2 cellular contexts compared by ENCODE assay signal in the genomic region with DNA sequence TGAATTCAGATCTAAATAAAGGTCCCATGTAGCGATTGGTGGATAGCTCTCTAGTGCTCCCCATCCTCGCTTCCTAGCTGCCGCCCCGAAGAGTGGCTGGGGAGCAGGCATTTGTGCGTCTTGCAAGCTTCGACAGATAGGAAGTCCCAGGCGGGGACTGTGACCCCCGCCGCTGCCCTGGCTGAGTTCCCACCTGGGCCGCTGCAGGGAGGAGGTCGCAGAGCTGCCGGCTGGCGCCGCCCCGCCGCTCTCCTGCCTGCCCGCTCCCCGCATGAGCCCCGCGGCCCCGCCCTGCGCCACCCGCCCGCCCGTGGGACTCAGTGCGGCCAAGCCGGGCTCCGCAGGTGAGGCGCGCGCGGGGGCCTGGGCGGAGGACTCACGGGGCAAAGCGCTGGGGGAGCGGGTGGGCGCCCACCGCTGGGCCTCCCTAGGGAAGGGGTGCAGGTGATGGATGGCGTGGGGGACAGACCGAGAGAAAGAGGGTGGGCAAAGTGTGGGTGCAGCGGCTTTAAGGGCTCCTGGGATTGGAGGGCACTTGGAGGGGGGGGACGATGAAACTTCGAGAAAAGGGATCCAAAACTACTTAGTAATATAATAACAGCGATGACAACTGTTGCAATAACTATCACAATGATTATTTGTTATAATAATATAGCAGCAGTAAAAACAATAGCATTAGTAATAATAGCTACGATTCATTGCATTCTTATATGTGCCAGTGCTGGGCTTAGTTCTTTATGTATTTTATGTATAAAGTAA.
TF ChIP-seq lines count a peak whose summit lies in the region.

A gene (plus strand): TSS at position 80 of the 759 bp plus-strand sequence. CDS start 14,547 bp downstream, outside the sequence.

TF ChIP-seq in A549, 52 proteins besides CTCF, POLR2A, EP300 and RAD21:
- TF ChIP-seq NR3C1 (IDR thresholded peaks at IDR 0.05) (no peak), CBX2 (IDR thresholded peaks at IDR 0.05; ENCODE audit: borderline replicate concordance, low read depth) (no peak), FOSB (CRISPR knock-in tag; IDR thresholded peaks at IDR 0.05) (no peak), EHF (CRISPR knock-in tag; IDR thresholded peaks at IDR 0.05) (no peak), POLR2AphosphoS2 (conservative IDR thresholded peaks at IDR 0.05; ENCODE audit: low read length) (no peak), RFX5 (IDR thresholded peaks at IDR 0.05) (no peak), EHMT2 (IDR thresholded peaks at IDR 0.05; ENCODE audit: low read depth) (no peak), HOXB5 (CRISPR knock-in tag; IDR thresholded peaks at IDR 0.05) (no peak), HEYL (CRISPR knock-in tag; IDR thresholded peaks at IDR 0.05) (no peak), FOXS1 (CRISPR knock-in tag; IDR thresholded peaks at IDR 0.05) (no peak), RNF2 (IDR thresholded peaks at IDR 0.05; ENCODE audit: borderline replicate concordance, low read depth) (no peak), SREBF2 (IDR thresholded peaks at IDR 0.05) (no peak), CHD2 (IDR thresholded peaks at IDR 0.05; ENCODE audit: low read length, partially characterized antibody) (no peak)
- TF ChIP-seq, protein P1, sequence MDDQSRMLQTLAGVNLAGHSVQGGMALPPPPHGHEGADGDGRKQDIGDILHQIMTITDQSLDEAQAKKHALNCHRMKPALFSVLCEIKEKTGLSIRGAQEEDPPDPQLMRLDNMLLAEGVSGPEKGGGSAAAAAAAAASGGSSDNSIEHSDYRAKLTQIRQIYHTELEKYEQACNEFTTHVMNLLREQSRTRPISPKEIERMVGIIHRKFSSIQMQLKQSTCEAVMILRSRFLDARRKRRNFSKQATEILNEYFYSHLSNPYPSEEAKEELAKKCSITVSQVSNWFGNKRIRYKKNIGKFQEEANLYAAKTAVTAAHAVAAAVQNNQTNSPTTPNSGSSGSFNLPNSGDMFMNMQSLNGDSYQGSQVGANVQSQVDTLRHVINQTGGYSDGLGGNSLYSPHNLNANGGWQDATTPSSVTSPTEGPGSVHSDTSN (IDR thresholded peaks at IDR 0.05), result no peak
- TF ChIP-seq, protein P2, sequence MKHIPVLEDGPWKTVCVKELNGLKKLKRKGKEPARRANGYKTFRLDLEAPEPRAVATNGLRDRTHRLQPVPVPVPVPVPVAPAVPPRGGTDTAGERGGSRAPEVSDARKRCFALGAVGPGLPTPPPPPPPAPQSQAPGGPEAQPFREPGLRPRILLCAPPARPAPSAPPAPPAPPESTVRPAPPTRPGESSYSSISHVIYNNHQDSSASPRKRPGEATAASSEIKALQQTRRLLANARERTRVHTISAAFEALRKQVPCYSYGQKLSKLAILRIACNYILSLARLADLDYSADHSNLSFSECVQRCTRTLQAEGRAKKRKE (CRISPR knock-in tag; IDR thresholded peaks at IDR 0.05; ENCODE audit: low read depth), result no peak
- TF ChIP-seq, protein P3, sequence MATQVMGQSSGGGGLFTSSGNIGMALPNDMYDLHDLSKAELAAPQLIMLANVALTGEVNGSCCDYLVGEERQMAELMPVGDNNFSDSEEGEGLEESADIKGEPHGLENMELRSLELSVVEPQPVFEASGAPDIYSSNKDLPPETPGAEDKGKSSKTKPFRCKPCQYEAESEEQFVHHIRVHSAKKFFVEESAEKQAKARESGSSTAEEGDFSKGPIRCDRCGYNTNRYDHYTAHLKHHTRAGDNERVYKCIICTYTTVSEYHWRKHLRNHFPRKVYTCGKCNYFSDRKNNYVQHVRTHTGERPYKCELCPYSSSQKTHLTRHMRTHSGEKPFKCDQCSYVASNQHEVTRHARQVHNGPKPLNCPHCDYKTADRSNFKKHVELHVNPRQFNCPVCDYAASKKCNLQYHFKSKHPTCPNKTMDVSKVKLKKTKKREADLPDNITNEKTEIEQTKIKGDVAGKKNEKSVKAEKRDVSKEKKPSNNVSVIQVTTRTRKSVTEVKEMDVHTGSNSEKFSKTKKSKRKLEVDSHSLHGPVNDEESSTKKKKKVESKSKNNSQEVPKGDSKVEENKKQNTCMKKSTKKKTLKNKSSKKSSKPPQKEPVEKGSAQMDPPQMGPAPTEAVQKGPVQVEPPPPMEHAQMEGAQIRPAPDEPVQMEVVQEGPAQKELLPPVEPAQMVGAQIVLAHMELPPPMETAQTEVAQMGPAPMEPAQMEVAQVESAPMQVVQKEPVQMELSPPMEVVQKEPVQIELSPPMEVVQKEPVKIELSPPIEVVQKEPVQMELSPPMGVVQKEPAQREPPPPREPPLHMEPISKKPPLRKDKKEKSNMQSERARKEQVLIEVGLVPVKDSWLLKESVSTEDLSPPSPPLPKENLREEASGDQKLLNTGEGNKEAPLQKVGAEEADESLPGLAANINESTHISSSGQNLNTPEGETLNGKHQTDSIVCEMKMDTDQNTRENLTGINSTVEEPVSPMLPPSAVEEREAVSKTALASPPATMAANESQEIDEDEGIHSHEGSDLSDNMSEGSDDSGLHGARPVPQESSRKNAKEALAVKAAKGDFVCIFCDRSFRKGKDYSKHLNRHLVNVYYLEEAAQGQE (IDR thresholded peaks at IDR 0.05), result no peak
- TF ChIP-seq, protein P4, sequence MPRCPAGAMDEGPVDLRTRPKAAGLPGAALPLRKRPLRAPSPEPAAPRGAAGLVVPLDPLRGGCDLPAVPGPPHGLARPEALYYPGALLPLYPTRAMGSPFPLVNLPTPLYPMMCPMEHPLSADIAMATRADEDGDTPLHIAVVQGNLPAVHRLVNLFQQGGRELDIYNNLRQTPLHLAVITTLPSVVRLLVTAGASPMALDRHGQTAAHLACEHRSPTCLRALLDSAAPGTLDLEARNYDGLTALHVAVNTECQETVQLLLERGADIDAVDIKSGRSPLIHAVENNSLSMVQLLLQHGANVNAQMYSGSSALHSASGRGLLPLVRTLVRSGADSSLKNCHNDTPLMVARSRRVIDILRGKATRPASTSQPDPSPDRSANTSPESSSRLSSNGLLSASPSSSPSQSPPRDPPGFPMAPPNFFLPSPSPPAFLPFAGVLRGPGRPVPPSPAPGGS (IDR thresholded peaks at IDR 0.05), result no peak

TF ChIP-seq in HepG2, 621 proteins besides CTCF, POLR2A, EP300 and RAD21 (continues in another document):
- TF ChIP-seq, protein P5, sequence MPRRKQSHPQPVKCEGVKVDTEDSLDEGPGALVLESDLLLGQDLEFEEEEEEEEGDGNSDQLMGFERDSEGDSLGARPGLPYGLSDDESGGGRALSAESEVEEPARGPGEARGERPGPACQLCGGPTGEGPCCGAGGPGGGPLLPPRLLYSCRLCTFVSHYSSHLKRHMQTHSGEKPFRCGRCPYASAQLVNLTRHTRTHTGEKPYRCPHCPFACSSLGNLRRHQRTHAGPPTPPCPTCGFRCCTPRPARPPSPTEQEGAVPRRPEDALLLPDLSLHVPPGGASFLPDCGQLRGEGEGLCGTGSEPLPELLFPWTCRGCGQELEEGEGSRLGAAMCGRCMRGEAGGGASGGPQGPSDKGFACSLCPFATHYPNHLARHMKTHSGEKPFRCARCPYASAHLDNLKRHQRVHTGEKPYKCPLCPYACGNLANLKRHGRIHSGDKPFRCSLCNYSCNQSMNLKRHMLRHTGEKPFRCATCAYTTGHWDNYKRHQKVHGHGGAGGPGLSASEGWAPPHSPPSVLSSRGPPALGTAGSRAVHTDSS (CRISPR knock-in tag; conservative IDR thresholded peaks at IDR 0.05), result no peak
- peak; percentile 82 for TF ChIP-seq ZNF263 (CRISPR knock-in tag; IDR thresholded peaks at IDR 0.05)
- TF ChIP-seq POLR2AphosphoS2 (IDR thresholded peaks at IDR 0.05; ENCODE audit: low read depth, low read length), result no peak
- TF ChIP-seq AGO2 (optimal IDR thresholded peaks at IDR 0.05; ENCODE audit: low read depth, low read length), result peak; percentile 45
- peak; percentile 20; the same call in 1 of the 2 replicates for TF ChIP-seq GABPB1 (CRISPR knock-in tag; IDR thresholded peaks at IDR 0.05)
- peak; percentile 95 for TF ChIP-seq ZSCAN25 (CRISPR knock-in tag; IDR thresholded peaks at IDR 0.05)
- TF ChIP-seq, protein P6, sequence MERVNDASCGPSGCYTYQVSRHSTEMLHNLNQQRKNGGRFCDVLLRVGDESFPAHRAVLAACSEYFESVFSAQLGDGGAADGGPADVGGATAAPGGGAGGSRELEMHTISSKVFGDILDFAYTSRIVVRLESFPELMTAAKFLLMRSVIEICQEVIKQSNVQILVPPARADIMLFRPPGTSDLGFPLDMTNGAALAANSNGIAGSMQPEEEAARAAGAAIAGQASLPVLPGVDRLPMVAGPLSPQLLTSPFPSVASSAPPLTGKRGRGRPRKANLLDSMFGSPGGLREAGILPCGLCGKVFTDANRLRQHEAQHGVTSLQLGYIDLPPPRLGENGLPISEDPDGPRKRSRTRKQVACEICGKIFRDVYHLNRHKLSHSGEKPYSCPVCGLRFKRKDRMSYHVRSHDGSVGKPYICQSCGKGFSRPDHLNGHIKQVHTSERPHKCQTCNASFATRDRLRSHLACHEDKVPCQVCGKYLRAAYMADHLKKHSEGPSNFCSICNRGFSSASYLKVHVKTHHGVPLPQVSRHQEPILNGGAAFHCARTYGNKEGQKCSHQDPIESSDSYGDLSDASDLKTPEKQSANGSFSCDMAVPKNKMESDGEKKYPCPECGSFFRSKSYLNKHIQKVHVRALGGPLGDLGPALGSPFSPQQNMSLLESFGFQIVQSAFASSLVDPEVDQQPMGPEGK (CRISPR knock-in tag; IDR thresholded peaks at IDR 0.05), result peak; percentile 42
- TF ChIP-seq, protein P7, sequence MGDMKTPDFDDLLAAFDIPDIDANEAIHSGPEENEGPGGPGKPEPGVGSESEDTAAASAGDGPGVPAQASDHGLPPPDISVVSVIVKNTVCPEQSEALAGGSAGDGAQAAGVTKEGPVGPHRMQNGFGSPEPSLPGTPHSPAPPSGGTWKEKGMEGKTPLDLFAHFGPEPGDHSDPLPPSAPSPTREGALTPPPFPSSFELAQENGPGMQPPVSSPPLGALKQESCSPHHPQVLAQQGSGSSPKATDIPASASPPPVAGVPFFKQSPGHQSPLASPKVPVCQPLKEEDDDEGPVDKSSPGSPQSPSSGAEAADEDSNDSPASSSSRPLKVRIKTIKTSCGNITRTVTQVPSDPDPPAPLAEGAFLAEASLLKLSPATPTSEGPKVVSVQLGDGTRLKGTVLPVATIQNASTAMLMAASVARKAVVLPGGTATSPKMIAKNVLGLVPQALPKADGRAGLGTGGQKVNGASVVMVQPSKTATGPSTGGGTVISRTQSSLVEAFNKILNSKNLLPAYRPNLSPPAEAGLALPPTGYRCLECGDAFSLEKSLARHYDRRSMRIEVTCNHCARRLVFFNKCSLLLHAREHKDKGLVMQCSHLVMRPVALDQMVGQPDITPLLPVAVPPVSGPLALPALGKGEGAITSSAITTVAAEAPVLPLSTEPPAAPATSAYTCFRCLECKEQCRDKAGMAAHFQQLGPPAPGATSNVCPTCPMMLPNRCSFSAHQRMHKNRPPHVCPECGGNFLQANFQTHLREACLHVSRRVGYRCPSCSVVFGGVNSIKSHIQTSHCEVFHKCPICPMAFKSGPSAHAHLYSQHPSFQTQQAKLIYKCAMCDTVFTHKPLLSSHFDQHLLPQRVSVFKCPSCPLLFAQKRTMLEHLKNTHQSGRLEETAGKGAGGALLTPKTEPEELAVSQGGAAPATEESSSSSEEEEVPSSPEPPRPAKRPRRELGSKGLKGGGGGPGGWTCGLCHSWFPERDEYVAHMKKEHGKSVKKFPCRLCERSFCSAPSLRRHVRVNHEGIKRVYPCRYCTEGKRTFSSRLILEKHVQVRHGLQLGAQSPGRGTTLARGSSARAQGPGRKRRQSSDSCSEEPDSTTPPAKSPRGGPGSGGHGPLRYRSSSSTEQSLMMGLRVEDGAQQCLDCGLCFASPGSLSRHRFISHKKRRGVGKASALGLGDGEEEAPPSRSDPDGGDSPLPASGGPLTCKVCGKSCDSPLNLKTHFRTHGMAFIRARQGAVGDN (CRISPR knock-in tag; IDR thresholded peaks at IDR 0.05), result peak; percentile 16; the same call in 1 of the 2 replicates
- no peak for TF ChIP-seq MBNL3 (CRISPR knock-in tag; conservative IDR thresholded peaks at IDR 0.05)
- TF ChIP-seq, protein P8, sequence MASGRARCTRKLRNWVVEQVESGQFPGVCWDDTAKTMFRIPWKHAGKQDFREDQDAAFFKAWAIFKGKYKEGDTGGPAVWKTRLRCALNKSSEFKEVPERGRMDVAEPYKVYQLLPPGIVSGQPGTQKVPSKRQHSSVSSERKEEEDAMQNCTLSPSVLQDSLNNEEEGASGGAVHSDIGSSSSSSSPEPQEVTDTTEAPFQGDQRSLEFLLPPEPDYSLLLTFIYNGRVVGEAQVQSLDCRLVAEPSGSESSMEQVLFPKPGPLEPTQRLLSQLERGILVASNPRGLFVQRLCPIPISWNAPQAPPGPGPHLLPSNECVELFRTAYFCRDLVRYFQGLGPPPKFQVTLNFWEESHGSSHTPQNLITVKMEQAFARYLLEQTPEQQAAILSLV (CRISPR knock-in tag; IDR thresholded peaks at IDR 0.05; ENCODE audit: borderline replicate concordance), result no peak
- TF ChIP-seq, protein P9, sequence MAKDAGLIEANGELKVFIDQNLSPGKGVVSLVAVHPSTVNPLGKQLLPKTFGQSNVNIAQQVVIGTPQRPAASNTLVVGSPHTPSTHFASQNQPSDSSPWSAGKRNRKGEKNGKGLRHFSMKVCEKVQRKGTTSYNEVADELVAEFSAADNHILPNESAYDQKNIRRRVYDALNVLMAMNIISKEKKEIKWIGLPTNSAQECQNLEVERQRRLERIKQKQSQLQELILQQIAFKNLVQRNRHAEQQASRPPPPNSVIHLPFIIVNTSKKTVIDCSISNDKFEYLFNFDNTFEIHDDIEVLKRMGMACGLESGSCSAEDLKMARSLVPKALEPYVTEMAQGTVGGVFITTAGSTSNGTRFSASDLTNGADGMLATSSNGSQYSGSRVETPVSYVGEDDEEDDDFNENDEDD (CRISPR knock-in tag; IDR thresholded peaks at IDR 0.05; ENCODE audit: borderline replicate concordance), result peak; percentile 32; the same call in 1 of the 2 replicates
- TF ChIP-seq HOXA9 (CRISPR knock-in tag; IDR thresholded peaks at IDR 0.05; ENCODE audit: borderline replicate concordance), result no peak
- no peak for TF ChIP-seq BRCA1 (CRISPR knock-in tag; IDR thresholded peaks at IDR 0.05)
- TF ChIP-seq SOX13 (IDR thresholded peaks at IDR 0.05), result no peak
- no peak for TF ChIP-seq SOX13 (CRISPR knock-in tag; conservative IDR thresholded peaks at IDR 0.05 in 1 of 2, IDR thresholded peaks at IDR 0.05 in 1 of 2)
- TF ChIP-seq, protein P10, sequence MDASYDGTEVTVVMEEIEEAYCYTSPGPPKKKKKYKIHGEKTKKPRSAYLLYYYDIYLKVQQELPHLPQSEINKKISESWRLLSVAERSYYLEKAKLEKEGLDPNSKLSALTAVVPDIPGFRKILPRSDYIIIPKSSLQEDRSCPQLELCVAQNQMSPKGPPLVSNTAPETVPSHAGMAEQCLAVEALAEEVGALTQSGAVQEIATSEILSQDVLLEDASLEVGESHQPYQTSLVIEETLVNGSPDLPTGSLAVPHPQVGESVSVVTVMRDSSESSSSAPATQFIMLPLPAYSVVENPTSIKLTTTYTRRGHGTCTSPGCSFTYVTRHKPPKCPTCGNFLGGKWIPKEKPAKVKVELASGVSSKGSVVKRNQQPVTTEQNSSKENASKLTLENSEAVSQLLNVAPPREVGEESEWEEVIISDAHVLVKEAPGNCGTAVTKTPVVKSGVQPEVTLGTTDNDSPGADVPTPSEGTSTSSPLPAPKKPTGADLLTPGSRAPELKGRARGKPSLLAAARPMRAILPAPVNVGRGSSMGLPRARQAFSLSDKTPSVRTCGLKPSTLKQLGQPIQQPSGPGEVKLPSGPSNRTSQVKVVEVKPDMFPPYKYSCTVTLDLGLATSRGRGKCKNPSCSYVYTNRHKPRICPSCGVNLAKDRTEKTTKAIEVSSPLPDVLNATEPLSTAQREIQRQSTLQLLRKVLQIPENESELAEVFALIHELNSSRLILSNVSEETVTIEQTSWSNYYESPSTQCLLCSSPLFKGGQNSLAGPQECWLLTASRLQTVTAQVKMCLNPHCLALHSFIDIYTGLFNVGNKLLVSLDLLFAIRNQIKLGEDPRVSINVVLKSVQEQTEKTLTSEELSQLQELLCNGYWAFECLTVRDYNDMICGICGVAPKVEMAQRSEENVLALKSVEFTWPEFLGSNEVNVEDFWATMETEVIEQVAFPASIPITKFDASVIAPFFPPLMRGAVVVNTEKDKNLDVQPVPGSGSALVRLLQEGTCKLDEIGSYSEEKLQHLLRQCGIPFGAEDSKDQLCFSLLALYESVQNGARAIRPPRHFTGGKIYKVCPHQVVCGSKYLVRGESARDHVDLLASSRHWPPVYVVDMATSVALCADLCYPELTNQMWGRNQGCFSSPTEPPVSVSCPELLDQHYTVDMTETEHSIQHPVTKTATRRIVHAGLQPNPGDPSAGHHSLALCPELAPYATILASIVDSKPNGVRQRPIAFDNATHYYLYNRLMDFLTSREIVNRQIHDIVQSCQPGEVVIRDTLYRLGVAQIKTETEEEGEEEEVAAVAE (CRISPR knock-in tag; IDR thresholded peaks at IDR 0.05; ENCODE audit: borderline replicate concordance), result no peak
- TF ChIP-seq ZFY (CRISPR knock-in tag; IDR thresholded peaks at IDR 0.05), result 0 out of 2 replicates have a peak, but pooled peaks have one; percentile 14
